ENCODE assay signal across 1 cellular context in genomic region chr12:113990548-113991223, GRCh38.
A peak's percentile ranks its signal among the peaks of the same experiment; 100 is the strongest.
TF ChIP-seq lines count a peak whose summit lies in the region.

No MANE protein-coding gene starts in this region.

TF ChIP-seq in HepG2, 621 proteins besides CTCF, POLR2A, EP300 and RAD21 (continued from another document and continues in another):
- TF ChIP-seq RCOR2 (CRISPR knock-in tag; IDR thresholded peaks at IDR 0.05) (0 out of 2 replicates have a peak, but pooled peaks have one; percentile 72), ZNF510 (CRISPR knock-in tag; IDR thresholded peaks at IDR 0.05; ENCODE audit: low read depth) (no peak), RXRB (CRISPR knock-in tag; IDR thresholded peaks at IDR 0.05; ENCODE audit: borderline replicate concordance) (peak; percentile 14; the same call in 1 of the 2 replicates), POGZ (CRISPR knock-in tag; IDR thresholded peaks at IDR 0.05) (peak; percentile 49; the same call in 1 of the 2 replicates), AHR (CRISPR knock-in tag; IDR thresholded peaks at IDR 0.05) (no peak), ADNP (CRISPR knock-in tag; IDR thresholded peaks at IDR 0.05) (peak; percentile 48; the same call in 1 of the 2 replicates), TCF7 (IDR thresholded peaks at IDR 0.05; ENCODE audit: low read depth) (peak; percentile 94), ZMYM3 (CRISPR knock-in tag; IDR thresholded peaks at IDR 0.05) (peak; percentile 89), TRIM22 (IDR thresholded peaks at IDR 0.05) (no peak), ZBTB7B (CRISPR knock-in tag; IDR thresholded peaks at IDR 0.05) (no peak), ZNF331 (CRISPR knock-in tag; IDR thresholded peaks at IDR 0.05) (peak; percentile 32; the same call in 1 of the 2 replicates), ZSCAN12 (CRISPR knock-in tag; IDR thresholded peaks at IDR 0.05) (no peak), MEIS1 (CRISPR knock-in tag; IDR thresholded peaks at IDR 0.05; ENCODE audit: borderline replicate concordance) (peak; percentile 87; the same call in 1 of the 2 replicates), TBX2 (CRISPR knock-in tag; IDR thresholded peaks at IDR 0.05; ENCODE audit: borderline replicate concordance) (peak; percentile 52; the same call in 1 of the 2 replicates), HMGXB3 (CRISPR knock-in tag; IDR thresholded peaks at IDR 0.05; ENCODE audit: borderline replicate concordance) (no peak), GATA4 (IDR thresholded peaks at IDR 0.05; ENCODE audit: borderline replicate concordance, low read depth) (peak; percentile 30; the same call in 1 of the 2 replicates), SOX6 (IDR thresholded peaks at IDR 0.05) (no peak), SOX6 (CRISPR knock-in tag; IDR thresholded peaks at IDR 0.05) (peak; percentile 49), TFAP4 (IDR thresholded peaks at IDR 0.05; ENCODE audit: borderline replicate concordance, low read depth) (peak; percentile 92), TFE3 (CRISPR knock-in tag; IDR thresholded peaks at IDR 0.05) (peak; percentile 38; the same call in 1 of the 2 replicates), ZNF629 (CRISPR knock-in tag; conservative IDR thresholded peaks at IDR 0.05) (peak; percentile 95), ELF3 (CRISPR knock-in tag; IDR thresholded peaks at IDR 0.05) (no peak), MZF1 (CRISPR knock-in tag; IDR thresholded peaks at IDR 0.05; ENCODE audit: borderline replicate concordance) (no peak), MTA1 (CRISPR knock-in tag; IDR thresholded peaks at IDR 0.05; ENCODE audit: borderline replicate concordance) (0 out of 2 replicates have a peak, but pooled peaks have one; percentile 24), HDAC1 (CRISPR knock-in tag; IDR thresholded peaks at IDR 0.05) (peak; percentile 43; the same call in 1 of the 2 replicates), BHLHE40 (IDR thresholded peaks at IDR 0.05; ENCODE audit: low read length) (peak; percentile 75; the same call in 1 of the 2 replicates), SOX5 (CRISPR knock-in tag; IDR thresholded peaks at IDR 0.05; ENCODE audit: borderline replicate concordance) (peak; percentile 37; the same call in 1 of the 2 replicates), SALL1 (CRISPR knock-in tag; IDR thresholded peaks at IDR 0.05) (peak; percentile 80), CHD4 (IDR thresholded peaks at IDR 0.05; ENCODE audit: borderline replicate concordance, low read length) (peak; percentile 86; the same call in 1 of the 2 replicates)
- TF ChIP-seq, protein P1, sequence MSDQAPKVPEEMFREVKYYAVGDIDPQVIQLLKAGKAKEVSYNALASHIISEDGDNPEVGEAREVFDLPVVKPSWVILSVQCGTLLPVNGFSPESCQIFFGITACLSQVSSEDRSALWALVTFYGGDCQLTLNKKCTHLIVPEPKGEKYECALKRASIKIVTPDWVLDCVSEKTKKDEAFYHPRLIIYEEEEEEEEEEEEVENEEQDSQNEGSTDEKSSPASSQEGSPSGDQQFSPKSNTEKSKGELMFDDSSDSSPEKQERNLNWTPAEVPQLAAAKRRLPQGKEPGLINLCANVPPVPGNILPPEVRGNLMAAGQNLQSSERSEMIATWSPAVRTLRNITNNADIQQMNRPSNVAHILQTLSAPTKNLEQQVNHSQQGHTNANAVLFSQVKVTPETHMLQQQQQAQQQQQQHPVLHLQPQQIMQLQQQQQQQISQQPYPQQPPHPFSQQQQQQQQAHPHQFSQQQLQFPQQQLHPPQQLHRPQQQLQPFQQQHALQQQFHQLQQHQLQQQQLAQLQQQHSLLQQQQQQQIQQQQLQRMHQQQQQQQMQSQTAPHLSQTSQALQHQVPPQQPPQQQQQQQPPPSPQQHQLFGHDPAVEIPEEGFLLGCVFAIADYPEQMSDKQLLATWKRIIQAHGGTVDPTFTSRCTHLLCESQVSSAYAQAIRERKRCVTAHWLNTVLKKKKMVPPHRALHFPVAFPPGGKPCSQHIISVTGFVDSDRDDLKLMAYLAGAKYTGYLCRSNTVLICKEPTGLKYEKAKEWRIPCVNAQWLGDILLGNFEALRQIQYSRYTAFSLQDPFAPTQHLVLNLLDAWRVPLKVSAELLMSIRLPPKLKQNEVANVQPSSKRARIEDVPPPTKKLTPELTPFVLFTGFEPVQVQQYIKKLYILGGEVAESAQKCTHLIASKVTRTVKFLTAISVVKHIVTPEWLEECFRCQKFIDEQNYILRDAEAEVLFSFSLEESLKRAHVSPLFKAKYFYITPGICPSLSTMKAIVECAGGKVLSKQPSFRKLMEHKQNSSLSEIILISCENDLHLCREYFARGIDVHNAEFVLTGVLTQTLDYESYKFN (CRISPR knock-in tag; conservative IDR thresholded peaks at IDR 0.05): peak; percentile 58
- TF ChIP-seq, protein P2, sequence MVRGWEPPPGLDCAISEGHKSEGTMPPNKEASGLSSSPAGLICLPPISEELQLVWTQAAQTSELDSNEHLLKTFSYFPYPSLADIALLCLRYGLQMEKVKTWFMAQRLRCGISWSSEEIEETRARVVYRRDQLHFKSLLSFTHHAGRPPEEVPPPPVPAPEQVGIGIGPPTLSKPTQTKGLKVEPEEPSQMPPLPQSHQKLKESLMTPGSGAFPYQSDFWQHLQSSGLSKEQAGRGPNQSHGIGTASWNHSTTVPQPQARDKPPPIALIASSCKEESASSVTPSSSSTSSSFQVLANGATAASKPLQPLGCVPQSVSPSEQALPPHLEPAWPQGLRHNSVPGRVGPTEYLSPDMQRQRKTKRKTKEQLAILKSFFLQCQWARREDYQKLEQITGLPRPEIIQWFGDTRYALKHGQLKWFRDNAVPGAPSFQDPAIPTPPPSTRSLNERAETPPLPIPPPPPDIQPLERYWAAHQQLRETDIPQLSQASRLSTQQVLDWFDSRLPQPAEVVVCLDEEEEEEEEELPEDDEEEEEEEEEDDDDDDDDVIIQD (CRISPR knock-in tag; IDR thresholded peaks at IDR 0.05; ENCODE audit: low read depth): peak; percentile 21; the same call in 1 of the 2 replicates
- TF ChIP-seq, protein P3, sequence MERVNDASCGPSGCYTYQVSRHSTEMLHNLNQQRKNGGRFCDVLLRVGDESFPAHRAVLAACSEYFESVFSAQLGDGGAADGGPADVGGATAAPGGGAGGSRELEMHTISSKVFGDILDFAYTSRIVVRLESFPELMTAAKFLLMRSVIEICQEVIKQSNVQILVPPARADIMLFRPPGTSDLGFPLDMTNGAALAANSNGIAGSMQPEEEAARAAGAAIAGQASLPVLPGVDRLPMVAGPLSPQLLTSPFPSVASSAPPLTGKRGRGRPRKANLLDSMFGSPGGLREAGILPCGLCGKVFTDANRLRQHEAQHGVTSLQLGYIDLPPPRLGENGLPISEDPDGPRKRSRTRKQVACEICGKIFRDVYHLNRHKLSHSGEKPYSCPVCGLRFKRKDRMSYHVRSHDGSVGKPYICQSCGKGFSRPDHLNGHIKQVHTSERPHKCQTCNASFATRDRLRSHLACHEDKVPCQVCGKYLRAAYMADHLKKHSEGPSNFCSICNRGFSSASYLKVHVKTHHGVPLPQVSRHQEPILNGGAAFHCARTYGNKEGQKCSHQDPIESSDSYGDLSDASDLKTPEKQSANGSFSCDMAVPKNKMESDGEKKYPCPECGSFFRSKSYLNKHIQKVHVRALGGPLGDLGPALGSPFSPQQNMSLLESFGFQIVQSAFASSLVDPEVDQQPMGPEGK (CRISPR knock-in tag; IDR thresholded peaks at IDR 0.05): peak; percentile 26; the same call in 1 of the 2 replicates
- TF ChIP-seq, protein P4, sequence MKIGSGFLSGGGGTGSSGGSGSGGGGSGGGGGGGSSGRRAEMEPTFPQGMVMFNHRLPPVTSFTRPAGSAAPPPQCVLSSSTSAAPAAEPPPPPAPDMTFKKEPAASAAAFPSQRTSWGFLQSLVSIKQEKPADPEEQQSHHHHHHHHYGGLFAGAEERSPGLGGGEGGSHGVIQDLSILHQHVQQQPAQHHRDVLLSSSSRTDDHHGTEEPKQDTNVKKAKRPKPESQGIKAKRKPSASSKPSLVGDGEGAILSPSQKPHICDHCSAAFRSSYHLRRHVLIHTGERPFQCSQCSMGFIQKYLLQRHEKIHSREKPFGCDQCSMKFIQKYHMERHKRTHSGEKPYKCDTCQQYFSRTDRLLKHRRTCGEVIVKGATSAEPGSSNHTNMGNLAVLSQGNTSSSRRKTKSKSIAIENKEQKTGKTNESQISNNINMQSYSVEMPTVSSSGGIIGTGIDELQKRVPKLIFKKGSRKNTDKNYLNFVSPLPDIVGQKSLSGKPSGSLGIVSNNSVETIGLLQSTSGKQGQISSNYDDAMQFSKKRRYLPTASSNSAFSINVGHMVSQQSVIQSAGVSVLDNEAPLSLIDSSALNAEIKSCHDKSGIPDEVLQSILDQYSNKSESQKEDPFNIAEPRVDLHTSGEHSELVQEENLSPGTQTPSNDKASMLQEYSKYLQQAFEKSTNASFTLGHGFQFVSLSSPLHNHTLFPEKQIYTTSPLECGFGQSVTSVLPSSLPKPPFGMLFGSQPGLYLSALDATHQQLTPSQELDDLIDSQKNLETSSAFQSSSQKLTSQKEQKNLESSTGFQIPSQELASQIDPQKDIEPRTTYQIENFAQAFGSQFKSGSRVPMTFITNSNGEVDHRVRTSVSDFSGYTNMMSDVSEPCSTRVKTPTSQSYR (CRISPR knock-in tag; IDR thresholded peaks at IDR 0.05; ENCODE audit: borderline replicate concordance): peak; percentile 83
- TF ChIP-seq, protein P5, sequence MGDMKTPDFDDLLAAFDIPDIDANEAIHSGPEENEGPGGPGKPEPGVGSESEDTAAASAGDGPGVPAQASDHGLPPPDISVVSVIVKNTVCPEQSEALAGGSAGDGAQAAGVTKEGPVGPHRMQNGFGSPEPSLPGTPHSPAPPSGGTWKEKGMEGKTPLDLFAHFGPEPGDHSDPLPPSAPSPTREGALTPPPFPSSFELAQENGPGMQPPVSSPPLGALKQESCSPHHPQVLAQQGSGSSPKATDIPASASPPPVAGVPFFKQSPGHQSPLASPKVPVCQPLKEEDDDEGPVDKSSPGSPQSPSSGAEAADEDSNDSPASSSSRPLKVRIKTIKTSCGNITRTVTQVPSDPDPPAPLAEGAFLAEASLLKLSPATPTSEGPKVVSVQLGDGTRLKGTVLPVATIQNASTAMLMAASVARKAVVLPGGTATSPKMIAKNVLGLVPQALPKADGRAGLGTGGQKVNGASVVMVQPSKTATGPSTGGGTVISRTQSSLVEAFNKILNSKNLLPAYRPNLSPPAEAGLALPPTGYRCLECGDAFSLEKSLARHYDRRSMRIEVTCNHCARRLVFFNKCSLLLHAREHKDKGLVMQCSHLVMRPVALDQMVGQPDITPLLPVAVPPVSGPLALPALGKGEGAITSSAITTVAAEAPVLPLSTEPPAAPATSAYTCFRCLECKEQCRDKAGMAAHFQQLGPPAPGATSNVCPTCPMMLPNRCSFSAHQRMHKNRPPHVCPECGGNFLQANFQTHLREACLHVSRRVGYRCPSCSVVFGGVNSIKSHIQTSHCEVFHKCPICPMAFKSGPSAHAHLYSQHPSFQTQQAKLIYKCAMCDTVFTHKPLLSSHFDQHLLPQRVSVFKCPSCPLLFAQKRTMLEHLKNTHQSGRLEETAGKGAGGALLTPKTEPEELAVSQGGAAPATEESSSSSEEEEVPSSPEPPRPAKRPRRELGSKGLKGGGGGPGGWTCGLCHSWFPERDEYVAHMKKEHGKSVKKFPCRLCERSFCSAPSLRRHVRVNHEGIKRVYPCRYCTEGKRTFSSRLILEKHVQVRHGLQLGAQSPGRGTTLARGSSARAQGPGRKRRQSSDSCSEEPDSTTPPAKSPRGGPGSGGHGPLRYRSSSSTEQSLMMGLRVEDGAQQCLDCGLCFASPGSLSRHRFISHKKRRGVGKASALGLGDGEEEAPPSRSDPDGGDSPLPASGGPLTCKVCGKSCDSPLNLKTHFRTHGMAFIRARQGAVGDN (CRISPR knock-in tag; IDR thresholded peaks at IDR 0.05): peak; percentile 34
